ENCODE assay signal across 10 cellular contexts in genomic region chr12:104520242-104520900, GRCh38.
DNase-seq lines count a peak whose midpoint lies in the region; ATAC-seq lines count a peak whose summit lies in the region.
"Had no signal": no experiment of that assay in that cellular context is flagged by ENCODE, and none has a peak within 500 bp of the region (broad histone marks: within the 10 kb centered on the region; RNA-seq: fewer than 3 reads in every experiment).

No MANE protein-coding gene starts in this region.

- H3K27ac Mint-ChIP-seq in immature natural killer cell, result peak overlapping the region; percentile 87 to 96 (median 94)

- H3K36me3 Mint-ChIP-seq in immature natural killer cell, result no peaks in the 10 kb centered on the region

- peak overlapping the region; percentile 67 to 84 (median 81) for H3K4me3 Mint-ChIP-seq in immature natural killer cell

- ATAC-seq in GM18498 (IDR thresholded peaks at IDR 0.05; ENCODE audit: unreplicated experiment), result peak; percentile 60
- ATAC-seq in GM21723 (IDR thresholded peaks at IDR 0.05; ENCODE audit: unreplicated experiment), result peak; percentile 56
- no peak for ATAC-seq in esophagus mucosa

- peaks cover 96 to 99% of the 10 kb centered on the region in 2 donors for H3K4me1 Mint-ChIP-seq in immature natural killer cell

- DNase-seq in NCI-H1092 (lab: John Stamatoyannopoulos, UW), result peak; percentile 47
- peak in 2 of 3 donors; percentile 36 to 38 for DNase-seq in immature natural killer cell
- no peak for DNase-seq in medulla oblongata (ENCODE audit: extremely low spot score)
- DNase-seq in epidermal melanocyte (ENCODE audit: insufficient read length, low spot score), result no peak
- DNase-seq in NCI-H510A treated with DMSO at 0.1 percent for 48 hours (lab: John Stamatoyannopoulos, UW), result no peak
- DNase-seq: SIG-M5; stimulated activated CD4-positive, alpha-beta T cell treated with anti-CD3 and anti-CD28 coated beads, Interleukin-2, amount 100 ng/mL, for 48 hours had no signal

- H3K9me3 Mint-ChIP-seq in immature natural killer cell, result no peaks in the 10 kb centered on the region

- H3K27me3 Mint-ChIP-seq in immature natural killer cell (ENCODE audit: low read depth in 3 of 3), result peaks cover 3 to 7% (median 4%) of the 10 kb centered on the region in 3 donors

Comparison
In these comparisons a context has a peak if more than half of its experiments do, and no peak if none do; other contexts are left out.
1. DNase-seq: peak in NCI-H1092 (single experiment) and immature natural killer cell (2 of 3); none in medulla oblongata (single experiment), epidermal melanocyte (single experiment) and NCI-H510A treated with DMSO at 0.1 percent for 48 hours (single experiment).